Comparison of ENCODE assay signal across 20 cellular contexts in the genomic region with DNA sequence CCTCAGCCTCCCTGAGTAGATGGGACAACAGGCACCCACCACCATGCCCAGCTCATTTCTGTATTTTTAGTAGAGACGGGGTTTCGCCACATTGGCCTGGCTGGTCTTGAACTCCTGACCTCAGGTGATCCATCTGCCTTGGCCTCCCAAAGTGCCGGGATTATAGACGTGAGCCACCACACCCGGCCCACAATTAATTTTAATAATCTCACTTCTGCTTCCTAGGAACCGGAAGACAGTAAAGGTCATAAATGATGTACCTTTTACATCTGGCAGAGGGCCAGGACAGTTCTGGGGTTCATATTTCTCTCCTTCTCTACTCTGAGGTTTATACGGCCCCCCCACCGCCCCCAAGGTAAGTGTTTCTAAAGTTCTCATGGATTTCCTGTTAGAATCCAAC. TPM values are rescaled to one million over a fixed set of nuclear protein-coding genes. Genes with fewer than 3 reads are reported as not detected.
DNase-seq lines count a peak whose midpoint lies in the region; ATAC-seq and TF ChIP-seq lines count a peak whose summit lies in the region.
"Had no signal": no experiment of that assay in that cellular context is flagged by ENCODE, and none has a peak within 500 bp of the region (broad histone marks: within the 10 kb centered on the region; RNA-seq: fewer than 3 reads in every experiment).

No MANE protein-coding gene starts in this region.

- TF ChIP-seq CTCF in GM10248 (IDR thresholded peaks at IDR 0.05; ENCODE audit: control extremely low read depth, extremely low read depth, low read depth, missing control alignments) (no peak), OCI-LY3 (IDR thresholded peaks at IDR 0.05; ENCODE audit: low read depth, low read length) (no peak), testis (IDR thresholded peaks at IDR 0.05) (no peak)

- CTCF ChIA-PET in GM10248 (lab: Yijun Ruan, JAX), result interaction anchor here (0.7 to 1.4 kb wide), 4 partner anchors 11 to 70 kb away, joined by 3 to 5 read pairs (median 3); no protein-coding TSS in a partner anchor

- no peaks in the 10 kb centered on the region for H3K27me3 Mint-ChIP-seq in memory B cell

- TF ChIP-seq POLR2A in testis (IDR thresholded peaks at IDR 0.05), result no peak

- intact Hi-C loops in testis (cut with DNase I; ENCODE audit: low total_unique reads) (no loop called here), left cardiac atrium (cut with DNase I) (no loop called here)

- no peaks in the 10 kb centered on the region for H3K79me2 ChIP-seq in OCI-LY3 (ENCODE audit: low read length)

- no peak overlapping the region for H3K9ac ChIP-seq in OCI-LY3 (ENCODE audit: low read length)
- H3K9ac ChIP-seq: SK-N-SH had no signal

- H3K36me3 ChIP-seq in OCI-LY3 (replicated peaks; ENCODE audit: low read depth, low read length) (no peaks in the 10 kb centered on the region), testis (ENCODE audit: low read depth, missing control alignments) (no peaks in the 10 kb centered on the region)

- H3K9me3 ChIP-seq in OCI-LY3 (ENCODE audit: insufficient read depth, low read length) (no peaks in the 10 kb centered on the region), testis (no peaks in the 10 kb centered on the region)
- H3K9me3 ChIP-seq: SK-N-SH had no signal

- H4K20me1 ChIP-seq in OCI-LY3 (ENCODE audit: insufficient read depth, low read length), result no peaks in the 10 kb centered on the region; the same call in 1 of the 2 replicates

- H2AFZ ChIP-seq in OCI-LY3 (ENCODE audit: low read depth, low read length), result no peak overlapping the region
- H2AFZ ChIP-seq: PC-9 had no signal

- peak overlapping the region; percentile 29; the same call in 1 of the 2 replicates for H3K4me2 ChIP-seq in OCI-LY3 (ENCODE audit: low read length)
- H3K4me2 ChIP-seq: PC-9, SK-N-SH had no signal

- no peak overlapping the region for H3K27ac Mint-ChIP-seq in memory B cell

- H3K4me1 Mint-ChIP-seq in memory B cell, result peaks cover 16% of the 10 kb centered on the region

- DNase-seq in GM10248 (ENCODE audit: extremely low spot score) (peak; percentile 37), memory B cell (ENCODE audit: low spot score in 2 of 2) (peak in 1 of 2 donors; percentile 30), testis (no peak), left cardiac atrium (no peak)
- DNase-seq: DMS79, Kasumi-1, NCI-H1417, NCI-H1694 treated with DMSO at 0.1 percent for 48 hours, NCI-H2081 treated with DMSO at 0.1 percent for 48 hours, NCI-H2171 treated with DMSO at 0.1 percent for 48 hours, NCI-H524 treated with DMSO at 0.1 percent for 48 hours, NCI-H82, PC-9, SIG-M5, SK-N-SH had no signal

- peak; percentile 49 for ATAC-seq in GM18867 (IDR thresholded peaks at IDR 0.05; ENCODE audit: unreplicated experiment)
- ATAC-seq in memory B cell (ENCODE audit: low read depth), result peak; percentile 92
- no peak for ATAC-seq in left cardiac atrium
- no peak for ATAC-seq in HG02798 (IDR thresholded peaks at IDR 0.05; ENCODE audit: poor library complexity, unreplicated experiment)
- ATAC-seq in GM21447 (IDR thresholded peaks at IDR 0.05; ENCODE audit: unreplicated experiment), result no peak

- no peaks in the 10 kb centered on the region for H3K36me3 Mint-ChIP-seq in memory B cell

- H3K4me3 Mint-ChIP-seq in memory B cell, result no peak overlapping the region

- H3K27me3 ChIP-seq in OCI-LY3 (ENCODE audit: low read depth, low read length) (peaks cover 5% of the 10 kb centered on the region; the same call in 1 of the 2 replicates), testis (no peaks in the 10 kb centered on the region)

- H3K4me3 ChIP-seq in OCI-LY3 (ENCODE audit: low read length) (no peak overlapping the region), testis (no peak overlapping the region)
- H3K4me3 ChIP-seq: PC-9 had no signal

- H3K9me3 Mint-ChIP-seq in memory B cell, result no peaks in the 10 kb centered on the region

- H3K27ac ChIP-seq in OCI-LY3 (ENCODE audit: low read length) (no peak overlapping the region), testis (no peak overlapping the region)
- H3K27ac ChIP-seq: PC-9 had no signal

- POLR2A ChIA-PET in GM10248 (lab: Yijun Ruan, JAX), result no interaction called here

- H3K4me1 ChIP-seq in OCI-LY3 (ENCODE audit: low read length) (peaks cover 21% of the 10 kb centered on the region), testis (no peaks in the 10 kb centered on the region)

- 74 to 76% methylated on average over 8 of the region's 8 CpGs for WGBS in testis, 2 donors

RNA-seq across cellular contexts. Expression of gene AOAH, which starts 31.2 kb away (rescaled TPM):
- 1 to 10 TPM; 1.7 to 4.6 TPM for total RNA-seq in testis
- polyA plus RNA-seq in testis (ENCODE audit: insufficient read depth, low read depth, low replicate concordance), result 3.8 TPM
- 1 to 10 TPM; 2.7 to 4.8 TPM for total RNA-seq in left cardiac atrium
- total RNA-seq: MCF 10A, PC-9 had no signal
- polyA plus RNA-seq: SK-N-SH had no signal

Comparison
In these comparisons a context has a peak if more than half of its experiments do, and no peak if none do; other contexts are left out.
1. ATAC-seq: peak in GM18867 (single experiment) and memory B cell (single experiment); none in left cardiac atrium (0 of 2), HG02798 (single experiment) and GM21447 (single experiment).